ENCODE assay signal across 8 cellular contexts in genomic region chr7:40299097-40299496, GRCh38.
DNase-seq lines count a peak whose midpoint lies in the region; FAIRE-seq and TF ChIP-seq lines count a peak whose summit lies in the region.

No MANE protein-coding gene starts in this region.

- no peaks in the 10 kb centered on the region for H3K79me2 ChIP-seq in hepatocyte
- H3K79me2 ChIP-seq in OCI-LY7 (ENCODE audit: insufficient read depth, low read depth, low read length), result no peaks in the 10 kb centered on the region

- 51% methylated on average over 4 of the region's 4 CpGs for WGBS in hepatocyte (ENCODE audit: low lambda C conversion rate, missing lambda C conversion rate)

- no peak for TF ChIP-seq CTCF in hepatocyte (IDR thresholded peaks at IDR 0.05; ENCODE audit: poor library complexity)
- no peak for TF ChIP-seq CTCF in BE2C (IDR thresholded peaks at IDR 0.05; ENCODE audit: low read depth, low read length)
- TF ChIP-seq CTCF in OCI-LY7 (conservative IDR thresholded peaks at IDR 0.05; ENCODE audit: low read length), result no peak

- H3K36me3 ChIP-seq in SJSA1 (no peaks in the 10 kb centered on the region), hepatocyte (replicated peaks; ENCODE audit: insufficient read depth, low read depth) (no peaks in the 10 kb centered on the region), BE2C (no peaks in the 10 kb centered on the region), OCI-LY7 (ENCODE audit: insufficient read depth, low read length) (no peaks in the 10 kb centered on the region)

- BruUV-seq in OCI-LY7 (replicated peaks; lab: Mats Ljungman, UMichigan), result no TSS peak

- H3K4me3 ChIP-seq in SJSA1 (no peak overlapping the region), hepatocyte (no peak overlapping the region), BE2C (ENCODE audit: low read depth, low read length) (no peak overlapping the region), OCI-LY7 (ENCODE audit: low read depth, low read length, poor library complexity, severe bottlenecking) (no peak overlapping the region)

- H3K9me3 ChIP-seq in SJSA1 (replicated peaks) (no peaks in the 10 kb centered on the region), hepatocyte (ENCODE audit: low read depth) (no peaks in the 10 kb centered on the region), BE2C (no peaks in the 10 kb centered on the region), OCI-LY7 (ENCODE audit: low read length) (no peaks in the 10 kb centered on the region)

- H2AFZ ChIP-seq in hepatocyte, result no peak overlapping the region
- no peak overlapping the region for H2AFZ ChIP-seq in OCI-LY7 (ENCODE audit: low read length)

- H3K9me2 ChIP-seq in hepatocyte (replicated peaks; ENCODE audit: insufficient read depth), result no peaks in the 10 kb centered on the region
- no peaks in the 10 kb centered on the region for H3K9me2 ChIP-seq in OCI-LY7 (ENCODE audit: insufficient read depth, low read length)

- intact Hi-C loops in OCI-LY7 (cut with micrococcal nuclease; ENCODE audit: unreplicated experiment), result no loop called here

- CTCF ChIA-PET in OCI-LY7 (lab: Charles Lee; ENCODE audit: unreplicated experiment), result no interaction called here

- H3K27ac ChIP-seq in SJSA1 (peak overlapping the region; percentile 57), hepatocyte (no peak overlapping the region), OCI-LY7 (ENCODE audit: low read depth, low read length, poor library complexity, severe bottlenecking) (no peak overlapping the region)

- H3K27me3 ChIP-seq in SJSA1 (replicated peaks), result no peaks in the 10 kb centered on the region
- H3K27me3 ChIP-seq in hepatocyte, result no peaks in the 10 kb centered on the region
- no peaks in the 10 kb centered on the region for H3K27me3 ChIP-seq in BE2C

- peaks cover 22% of the 10 kb centered on the region for H3K4me1 ChIP-seq in SJSA1 (replicated peaks)
- no peaks in the 10 kb centered on the region for H3K4me1 ChIP-seq in hepatocyte (ENCODE audit: insufficient read depth)
- no peaks in the 10 kb centered on the region for H3K4me1 ChIP-seq in BE2C
- H3K4me1 ChIP-seq in OCI-LY7 (ENCODE audit: insufficient read depth, low read length, poor library complexity, severe bottlenecking), result no peaks in the 10 kb centered on the region

- no peaks in the 10 kb centered on the region for H4K20me1 ChIP-seq in hepatocyte (ENCODE audit: insufficient read depth, poor library complexity, severe bottlenecking)
- no peaks in the 10 kb centered on the region for H4K20me1 ChIP-seq in OCI-LY7 (ENCODE audit: insufficient read depth, low read length)

- TF ChIP-seq POLR2A in H54 (IDR thresholded peaks at IDR 0.05; ENCODE audit: low read depth, low read length), result no peak

- FAIRE-seq in H54 (lab: Jason Lieb, UNC) (peak; percentile 91), frontal cortex (lab: Jason Lieb, UNC) (no peak)

- DNase-seq in DMS53 (lab: John Stamatoyannopoulos, UW) (peak; percentile 56), H54 (ENCODE audit: insufficient read length, low spot score) (peak; percentile 38), SJSA1 (ENCODE audit: low read depth in 1 of 2, low spot score in 2 of 2) (peak; percentile 56 to 74), hepatocyte (ENCODE audit: low spot score) (peak; percentile 3), BE2C (no peak), anterior cingulate cortex (lab: John Stamatoyannopoulos, UW) (no peak), frontal cortex (ENCODE audit: low spot score in 2 of 2) (no peak), OCI-LY7 (ENCODE audit: low spot score) (no peak)

- POLR2A ChIA-PET in OCI-LY7 (lab: Charles Lee), result no interaction called here

- H3K4me2 ChIP-seq in hepatocyte (no peak overlapping the region), OCI-LY7 (ENCODE audit: low read length) (no peak overlapping the region)

Comparison
In these comparisons a context has a peak if more than half of its experiments do, and no peak if none do; other contexts are left out.
1. DNase-seq: peak in DMS53 (single experiment), H54 (single experiment), SJSA1 (2 of 2) and hepatocyte (single experiment); none in BE2C (single experiment), anterior cingulate cortex (0 of 58), frontal cortex (0 of 2) and OCI-LY7 (single experiment).